9 cellular contexts compared by ENCODE assay signal in genomic region chr1:81549588-81550127, GRCh38.
DNase-seq lines count a peak whose midpoint lies in the region; ATAC-seq, FAIRE-seq and TF ChIP-seq lines count a peak whose summit lies in the region.
"Had no signal": no experiment of that assay in that cellular context is flagged by ENCODE, and none has a peak within 500 bp of the region (broad histone marks: within the 10 kb centered on the region; RNA-seq: fewer than 3 reads in every experiment).

No MANE protein-coding gene starts in this region.

- H3K9ac ChIP-seq in PC-3 (ENCODE audit: low read length), result no peak overlapping the region

- no peaks in the 10 kb centered on the region for H3K79me2 ChIP-seq in PC-3 (ENCODE audit: low read length)

- no peaks in the 10 kb centered on the region for H4K20me1 ChIP-seq in PC-3 (ENCODE audit: low read length)

- no peak overlapping the region for H3K4me3 ChIP-seq in PC-3 (ENCODE audit: low read length)

- no TSS peak for BruUV-seq in PC-3 (replicated peaks; lab: Mats Ljungman, UMichigan)

- no peak overlapping the region for H2AFZ ChIP-seq in PC-3 (ENCODE audit: low read length)

- no peak overlapping the region for H3K27ac ChIP-seq in PC-3 (ENCODE audit: low read length)

- DNase-seq in GM04504 (ENCODE audit: low read depth), result peak; percentile 12
- DNase-seq in HT1080 (ENCODE audit: low read depth), result peak; percentile 30
- peak; percentile 74 for DNase-seq in PC-3
- DNase-seq in Right ventricle myocardium superior, result no peak
- peak; percentile 41 for DNase-seq in superior temporal gyrus (ENCODE audit: extremely low spot score)
- DNase-seq in GM19239 (ENCODE audit: insufficient read length, low spot score), result no peak
- DNase-seq in T-helper 1 cell, result no peak
- DNase-seq: activated B cell treated with CpG ODN at 0.5 μM for 24 hours had no signal

- H3K36me3 ChIP-seq in PC-3 (ENCODE audit: low read depth, low read length), result no peaks in the 10 kb centered on the region

- H3K27me3 ChIP-seq in PC-3 (ENCODE audit: low read length), result peaks cover 33% of the 10 kb centered on the region

- H3K9me2 ChIP-seq in PC-3 (replicated peaks; ENCODE audit: low read length), result no peaks in the 10 kb centered on the region

- POLR2A ChIA-PET in PC-3 (lab: Charles Lee; ENCODE audit: unreplicated experiment), result no interaction called here

- H3F3A ChIP-seq in PC-3 (ENCODE audit: low read length, unreplicated experiment), result no peaks in the 10 kb centered on the region

- TF ChIP-seq CTCF in PC-3 (conservative IDR thresholded peaks at IDR 0.05; ENCODE audit: low read depth, low read length), result peak; percentile 84

- H3K9me3 ChIP-seq in PC-3 (ENCODE audit: low read length), result no peaks in the 10 kb centered on the region

- no peak overlapping the region for H3K4me2 ChIP-seq in PC-3 (ENCODE audit: low read length)

- intact Hi-C loops in PC-3 (cut with micrococcal nuclease) (loop anchor here (1.0 to 10.0 kb wide), 3 partner anchors 113 to 245 kb away; no protein-coding TSS in a partner anchor), Right ventricle myocardium superior (cut with DNase I) (loop anchor here (10.0 kb wide), 1 partner anchor 215 kb away; no protein-coding TSS in a partner anchor)

- ATAC-seq in GM21723 (IDR thresholded peaks at IDR 0.05; ENCODE audit: unreplicated experiment), result peak; percentile 62
- peak; percentile 88 for ATAC-seq in PC-3
- ATAC-seq in Right ventricle myocardium superior (ENCODE audit: poor library complexity), result peak; percentile 84

- peaks cover 12% of the 10 kb centered on the region for H3K4me1 ChIP-seq in PC-3 (ENCODE audit: insufficient read depth, low read length)

- FAIRE-seq in GM19239 (lab: Jason Lieb, UNC), result no peak

- CTCF ChIA-PET in PC-3 (lab: Charles Lee), result interaction anchor here (0.6 to 2.3 kb wide), 2 partner anchors 211 to 315 kb away, joined by 4 to 22 read pairs; no protein-coding TSS in a partner anchor

Comparison
In these comparisons a context has a peak if more than half of its experiments do, and no peak if none do; other contexts are left out.
1. DNase-seq: peak in GM04504 (single experiment), HT1080 (single experiment), PC-3 (single experiment) and superior temporal gyrus (single experiment); none in Right ventricle myocardium superior (single experiment), GM19239 (single experiment) and T-helper 1 cell (0 of 5).
2. Peak in every context shown above with its lines, with median percentiles within 50 percentile points of each other: ATAC-seq.